ENCODE assay signal across 7 cellular contexts in the genomic region with DNA sequence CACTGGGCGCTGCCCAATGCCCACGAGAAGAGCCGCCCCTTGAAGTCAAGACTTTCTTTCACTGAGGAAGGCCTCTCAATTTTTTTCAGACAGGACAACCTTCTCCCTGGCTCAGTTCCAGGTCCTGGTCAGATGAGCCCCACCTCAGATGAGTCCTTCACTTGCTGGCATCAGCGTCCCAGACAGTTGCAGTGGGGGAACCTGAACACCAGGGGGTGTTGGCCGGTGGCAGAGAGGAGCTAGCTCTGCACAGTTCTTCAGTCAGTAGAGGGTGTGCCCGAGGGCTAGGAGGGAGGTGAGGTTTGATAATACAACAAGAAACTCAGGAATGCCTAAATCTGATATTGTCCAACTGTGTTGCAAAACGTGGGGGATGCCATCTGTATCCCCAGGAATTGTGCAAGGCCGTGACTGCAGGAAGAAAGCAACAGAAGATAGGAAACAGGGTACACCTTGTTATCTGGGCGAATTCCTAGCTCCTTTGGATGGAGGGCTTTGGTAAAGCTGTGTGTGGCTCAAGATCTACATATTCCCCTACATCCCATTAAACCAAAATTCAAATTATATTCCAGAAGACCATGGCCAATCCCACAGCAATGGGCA. TPM values are rescaled to one million over a fixed set of nuclear protein-coding genes. Genes with fewer than 3 reads are reported as not detected.
DNase-seq lines count a peak whose midpoint lies in the region; ATAC-seq and TF ChIP-seq lines count a peak whose summit lies in the region.

No MANE protein-coding gene starts in this region.

- H3K27me3 Mint-ChIP-seq in central memory CD8-positive, alpha-beta T cell: no peaks in the 10 kb centered on the region

- peak overlapping the region; percentile 43 for H3K27ac Mint-ChIP-seq in central memory CD8-positive, alpha-beta T cell (ENCODE audit: low read depth)

- H3K4me3 ChIP-seq in mucosa of descending colon: no peak overlapping the region

- peak overlapping the region; percentile 36 for H3K4me3 Mint-ChIP-seq in central memory CD8-positive, alpha-beta T cell

- peak; percentile 43 for TF ChIP-seq CTCF in GM13976 (IDR thresholded peaks at IDR 0.05; ENCODE audit: borderline replicate concordance, control extremely low read depth, extremely low read depth, insufficient read depth, missing control alignments)
- peak; percentile 79 for TF ChIP-seq CTCF in mucosa of descending colon (IDR thresholded peaks at IDR 0.05)

- H3K4me1 Mint-ChIP-seq in central memory CD8-positive, alpha-beta T cell: peaks cover 45% of the 10 kb centered on the region

- DNase-seq in GM13976 (ENCODE audit: low spot score) (peak; percentile 34), HuH-7.5 (ENCODE audit: low spot score) (peak; percentile 58), mucosa of descending colon (peak; percentile 78 to 85 (median 82))
- peak; percentile 60 for DNase-seq in activated CD4-positive, CD25-positive, alpha-beta regulatory T cell treated with anti-CD3 and anti-CD28 coated beads, Interleukin-2, amount 50 U/mL, for 16 hours (ENCODE audit: low read depth, low spot score)
- DNase-seq in central memory CD8-positive, alpha-beta T cell (ENCODE audit: low spot score in 2 of 2): peak; percentile 64 to 71
- peak; percentile 74 for DNase-seq in stimulated activated naive CD4-positive, alpha-beta T cell treated with Interleukin-2 at 50 U/mL for 16 hours (lab: John Stamatoyannopoulos, UW)

- intact Hi-C loops in mucosa of descending colon (cut with DNase I, micrococcal nuclease): loop anchor here in 1 of 2 donors (10.0 kb wide), 1 partner anchor 88 kb away; no protein-coding TSS in a partner anchor

- peak; percentile 64 for ATAC-seq in central memory CD8-positive, alpha-beta T cell (replicated peaks; ENCODE audit: extremely low read depth, poor library complexity, severe bottlenecking)
- ATAC-seq in mucosa of descending colon (peak; percentile 96), HG02970 (IDR thresholded peaks at IDR 0.05; ENCODE audit: low FRiP score, unreplicated experiment) (no peak)

- no peaks in the 10 kb centered on the region for H3K4me1 ChIP-seq in mucosa of descending colon (ENCODE audit: low read depth)

- no peaks in the 10 kb centered on the region for H3K36me3 ChIP-seq in mucosa of descending colon (ENCODE audit: low read depth)

- H3K9me3 Mint-ChIP-seq in central memory CD8-positive, alpha-beta T cell: no peaks in the 10 kb centered on the region

- peaks cover 2% of the 10 kb centered on the region for H3K9me3 ChIP-seq in mucosa of descending colon

- in situ Hi-C loops in GM13976 (cut with MboI; ENCODE audit: low sequenced_read_pairs, unreplicated experiment): loop anchor here (10.0 kb wide), 1 partner anchor 88 kb away; no protein-coding TSS in a partner anchor

- H3K36me3 Mint-ChIP-seq in central memory CD8-positive, alpha-beta T cell (ENCODE audit: insufficient read depth): peaks cover 4% of the 10 kb centered on the region

RNA-seq across cellular contexts. Expression of a gene that starts 34.3 kb away (rescaled TPM):
- total RNA-seq in mucosa of descending colon: under 1 TPM in 1 of 3 donors, not detected in 2; 0.67 TPM
